In the genomic region with DNA sequence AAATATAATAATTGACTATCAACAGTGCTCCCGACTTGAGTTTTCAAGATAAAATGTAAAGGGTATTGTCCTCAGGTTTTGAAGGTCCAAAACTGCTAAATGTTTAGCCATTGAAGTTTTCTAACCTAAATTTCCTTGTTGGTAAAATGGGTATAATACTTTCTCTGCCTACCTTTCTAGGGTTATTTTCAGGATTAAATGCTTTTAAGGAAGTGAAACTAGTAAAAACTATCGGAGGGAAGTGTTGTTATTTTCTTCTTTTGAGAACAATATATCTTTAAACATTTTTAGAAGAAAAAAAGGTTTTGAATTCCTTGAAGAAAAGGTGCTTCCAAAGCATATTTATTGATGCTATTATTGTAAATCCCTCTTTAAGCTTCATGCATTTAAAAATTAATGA, we compare ENCODE assay signal across 13 cellular contexts.
DNase-seq lines count a peak whose midpoint lies in the region; ATAC-seq and TF ChIP-seq lines count a peak whose summit lies in the region.
"Had no signal": no experiment of that assay in that cellular context is flagged by ENCODE, and none has a peak within 500 bp of the region (broad histone marks: within the 10 kb centered on the region; RNA-seq: fewer than 3 reads in every experiment).

No MANE protein-coding gene starts in this region.

- H2BK15ac ChIP-seq in mesenchymal stem cell (ENCODE audit: low read depth, poor library complexity, severe bottlenecking), result no peak overlapping the region

- no peak overlapping the region for H3K4me2 ChIP-seq in mesenchymal stem cell (ENCODE audit: low read length, poor library complexity, severe bottlenecking)

- no peak overlapping the region for H3K9ac ChIP-seq in mesenchymal stem cell (ENCODE audit: low read length)

- H3K4me3 ChIP-seq in mesenchymal stem cell (ENCODE audit: insufficient read depth in 1 of 2, low read depth in 1 of 2, low read length in 2 of 2), result no peak overlapping the region
- no peak overlapping the region for H3K4me3 ChIP-seq in tibial artery

- H3K36me3 Mint-ChIP-seq in activated T-helper 17 cell treated with anti-CD3 and anti-CD28 coated beads, Interleukin-2, amount 50 U/mL, for 72 hours (ENCODE audit: low read depth), result no peaks in the 10 kb centered on the region

- DNase-seq in NOMO-1 treated with DMSO at 0.1 percent for 48 hours (lab: John Stamatoyannopoulos, UW; ENCODE audit: unreplicated experiment), result peak; percentile 46
- no peak for DNase-seq in NOMO-1 treated with dmso at 0.1 percent for 144 hours (lab: John Stamatoyannopoulos, UW; ENCODE audit: unreplicated experiment)
- no peak for DNase-seq in mesenchymal stem cell
- DNase-seq in tibial artery, result no peak
- DNase-seq in DMS153 treated with DMSO at 0.1 percent for 48 hours (lab: John Stamatoyannopoulos, UW; ENCODE audit: unreplicated experiment), result no peak
- DNase-seq: activated T-cell treated with anti-CD3 and anti-CD28 coated beads, Interleukin-2, amount 50 U/mL, for 1 hour; NCI-H1417 treated with DMSO at 0.1 percent for 48 hours; NK-92 treated with Interleukin-12 subunit alpha and Interleukin-12 subunit beta, amount 100 ng/mL, for 24 hours had no signal

- no CpG with 5 or more reads among the region's 2 CpGs for WGBS in mesenchymal stem cell

- H3K36me3 ChIP-seq in mesenchymal stem cell (ENCODE audit: control insufficient read depth in 1 of 2, insufficient read depth in 2 of 2, low read depth in 1 of 2, low read length in 2 of 2), result no peaks in the 10 kb centered on the region
- H3K36me3 ChIP-seq in tibial artery, result no peaks in the 10 kb centered on the region

- H2AFZ ChIP-seq in mesenchymal stem cell (ENCODE audit: low read depth, low read length), result no peak overlapping the region

- intact Hi-C loops in tibial artery (cut with DNase I; ENCODE audit: low total_unique reads), result no loop called here

- peak overlapping the region; percentile 32 for H3K4me3 Mint-ChIP-seq in activated T-helper 17 cell treated with anti-CD3 and anti-CD28 coated beads, Interleukin-2, amount 50 U/mL, for 72 hours

- H4K91ac ChIP-seq in mesenchymal stem cell (ENCODE audit: low read length), result no peak overlapping the region

- no peak overlapping the region for H3K18ac ChIP-seq in mesenchymal stem cell (ENCODE audit: low read depth in 1 of 2, low read length in 2 of 2)

- no peak overlapping the region for H3K4ac ChIP-seq in mesenchymal stem cell (ENCODE audit: low read depth in 1 of 2, low read length in 2 of 2)

- H3K27ac ChIP-seq in mesenchymal stem cell (ENCODE audit: low read length, poor library complexity, severe bottlenecking), result peak overlapping the region; percentile 92
- peak overlapping the region; percentile 58 for H3K27ac ChIP-seq in tibial artery
- H3K27ac ChIP-seq: 22Rv1, HL-60 had no signal

- H3K9me3 ChIP-seq in mesenchymal stem cell (ENCODE audit: control insufficient read depth, low read length) (no peaks in the 10 kb centered on the region), tibial artery (no peaks in the 10 kb centered on the region)

- no peak overlapping the region for H2BK120ac ChIP-seq in mesenchymal stem cell (ENCODE audit: low read depth, low read length)

- H3K14ac ChIP-seq in mesenchymal stem cell (ENCODE audit: low read length in 2 of 2), result no peak overlapping the region

- H3K4me1 Mint-ChIP-seq in activated T-helper 17 cell treated with anti-CD3 and anti-CD28 coated beads, Interleukin-2, amount 50 U/mL, for 72 hours, result peaks cover 6% of the 10 kb centered on the region

- H2BK5ac ChIP-seq in mesenchymal stem cell (ENCODE audit: low read depth, low read length, poor library complexity, severe bottlenecking), result peak overlapping the region; percentile 84

- H3K23ac ChIP-seq in mesenchymal stem cell (ENCODE audit: low read length in 2 of 2), result no peak overlapping the region

- no peak for TF ChIP-seq CTCF in tibial artery (IDR thresholded peaks at IDR 0.05)

- H2AK5ac ChIP-seq in mesenchymal stem cell (ENCODE audit: low read length, severe bottlenecking), result no peak overlapping the region

- no peak overlapping the region for H2BK12ac ChIP-seq in mesenchymal stem cell (ENCODE audit: low read length in 2 of 2)

- H3K27me3 ChIP-seq in mesenchymal stem cell (ENCODE audit: control insufficient read depth in 1 of 2, insufficient read depth in 1 of 2, low read length in 2 of 2), result no peaks in the 10 kb centered on the region
- H3K27me3 ChIP-seq in tibial artery, result no peaks in the 10 kb centered on the region

- no peak for ATAC-seq in activated T-helper 17 cell treated with anti-CD3 and anti-CD28 coated beads, Interleukin-2, amount 50 U/mL, for 72 hours (replicated peaks)
- ATAC-seq in GM19397 (IDR thresholded peaks at IDR 0.05; ENCODE audit: unreplicated experiment), result no peak
- ATAC-seq in GM18511 (IDR thresholded peaks at IDR 0.05; ENCODE audit: unreplicated experiment), result no peak

- H3K4me1 ChIP-seq in mesenchymal stem cell (ENCODE audit: control insufficient read depth, insufficient read depth, low read depth, low read length) (peaks cover 7% of the 10 kb centered on the region), tibial artery (peaks cover 0 to 62% (median 29%) of the 10 kb centered on the region in 4 donors)

- peaks cover 4% of the 10 kb centered on the region for H3K79me1 ChIP-seq in mesenchymal stem cell (replicated peaks; ENCODE audit: low read length, poor library complexity, severe bottlenecking)

- H3K9me3 Mint-ChIP-seq in activated T-helper 17 cell treated with anti-CD3 and anti-CD28 coated beads, Interleukin-2, amount 50 U/mL, for 72 hours, result no peaks in the 10 kb centered on the region

- no peaks in the 10 kb centered on the region for H3K27me3 Mint-ChIP-seq in activated T-helper 17 cell treated with anti-CD3 and anti-CD28 coated beads, Interleukin-2, amount 50 U/mL, for 72 hours

- H4K8ac ChIP-seq in mesenchymal stem cell (ENCODE audit: low read length), result no peak overlapping the region

- H3K27ac Mint-ChIP-seq in activated T-helper 17 cell treated with anti-CD3 and anti-CD28 coated beads, Interleukin-2, amount 50 U/mL, for 72 hours, result peak overlapping the region; percentile 55
